In the genomic region with DNA sequence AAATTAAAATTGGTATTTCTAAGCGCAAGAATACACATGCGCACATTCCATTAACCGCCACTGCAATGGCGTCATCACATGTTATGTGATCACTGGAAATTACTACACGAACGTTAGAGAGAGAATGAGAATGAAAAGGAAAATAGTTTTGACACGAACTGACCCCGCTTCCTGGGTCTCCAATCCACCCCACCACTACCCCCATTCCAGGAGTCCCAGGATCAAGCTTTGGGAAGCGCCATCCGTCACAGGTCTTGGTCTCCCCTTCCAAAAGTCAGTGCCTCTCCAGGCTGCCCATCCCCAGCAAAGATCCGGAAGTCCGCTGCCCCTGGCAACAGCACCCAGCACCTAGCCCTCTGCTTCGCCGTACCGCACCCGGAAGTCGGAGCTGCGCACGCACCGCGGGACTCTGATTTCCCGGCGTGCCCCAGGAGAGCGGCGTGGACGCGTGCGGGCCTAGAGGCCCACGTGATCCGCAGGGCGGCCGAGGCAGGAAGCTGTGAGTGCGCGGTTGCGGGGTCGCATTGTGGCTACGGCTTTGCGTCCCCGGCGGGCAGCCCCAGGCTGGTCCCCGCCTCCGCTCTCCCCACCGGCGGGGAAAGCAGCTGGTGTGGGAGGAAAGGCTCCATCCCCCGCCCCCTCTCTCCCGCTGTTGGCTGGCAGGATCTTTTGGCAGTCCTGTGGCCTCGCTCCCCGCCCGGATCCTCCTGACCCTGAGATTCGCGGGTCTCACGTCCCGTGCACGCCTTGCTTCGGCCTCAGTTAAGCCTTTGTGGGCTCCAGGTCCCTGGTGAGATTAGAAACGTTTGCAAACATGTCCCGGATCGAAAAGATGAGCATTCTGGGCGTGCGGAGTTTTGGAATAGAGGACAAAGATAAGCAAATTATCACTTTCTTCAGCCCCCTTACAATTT, we compare ENCODE assay signal across 8 cellular contexts. TPM values are rescaled to one million over a fixed set of nuclear protein-coding genes. Genes with fewer than 3 reads are reported as not detected.
DNase-seq lines count a peak whose midpoint lies in the region; ATAC-seq and TF ChIP-seq lines count a peak whose summit lies in the region.

A gene (plus strand): TSS at position 467 of the 914 bp plus-strand sequence. CDS start 348 bp downstream, at position 815.

- H3K9me3 ChIP-seq in iPS-20b (ENCODE audit: insufficient read depth, low read depth, low read length), result no peaks in the 10 kb centered on the region
- H3K9me3 ChIP-seq in skeletal muscle tissue (ENCODE audit: control insufficient read depth in 3 of 3, low read length in 3 of 3), result no peaks in the 10 kb centered on the region

- H3K36me3 ChIP-seq in iPS-20b (ENCODE audit: insufficient read depth, low read depth, low read length), result peaks cover 24% of the 10 kb centered on the region
- peaks cover 0 to 16% (median 11%) of the 10 kb centered on the region in 3 donors for H3K36me3 ChIP-seq in skeletal muscle tissue (ENCODE audit: control insufficient read depth in 3 of 3, insufficient read depth in 3 of 3, low read length in 3 of 3)

- in situ Hi-C loops in ACHN (cut with HindIII; ENCODE audit: low pct_ligation_motif_present, low pct_unique_long_range_greater_than_20kb, low sequenced_read_pairs) (no loop called here), T47D (cut with HindIII; ENCODE audit: low pct_unique_long_range_greater_than_20kb, low sequenced_read_pairs) (no loop called here)

- DNase-seq in ACHN (peak; percentile 91), NCI-H2196 (lab: John Stamatoyannopoulos, UW; ENCODE audit: unreplicated experiment) (peak; percentile 94), T47D (ENCODE audit: low read depth in 1 of 2, low spot score in 1 of 2) (peak; percentile 87 to 94)

- H3K27me3 ChIP-seq in iPS-20b (ENCODE audit: insufficient read depth, low read length), result no peaks in the 10 kb centered on the region
- H3K27me3 ChIP-seq in skeletal muscle tissue (ENCODE audit: control insufficient read depth in 3 of 3, insufficient read depth in 3 of 3, low read length in 3 of 3), result no peaks in the 10 kb centered on the region

- H3K4me3 ChIP-seq in iPS-20b (ENCODE audit: low read length) (peak within 1 kb of the TSS; percentile 92), skeletal muscle tissue (ENCODE audit: low read length in 3 of 3) (peak within 1 kb of the TSS; percentile 86 to 94 (median 91))

- no peak for TF ChIP-seq CTCF in VCaP (conservative IDR thresholded peaks at IDR 0.05)

- ATAC-seq in GM18870 (IDR thresholded peaks at IDR 0.05; ENCODE audit: unreplicated experiment) (peak; percentile 86), HG03108 (IDR thresholded peaks at IDR 0.05; ENCODE audit: unreplicated experiment) (peak; percentile 95)

- H3K4me1 ChIP-seq in iPS-20b (ENCODE audit: insufficient read depth, low read length), result peaks cover 2% of the 10 kb centered on the region; the same call in 1 of the 2 replicates
- H3K4me1 ChIP-seq in skeletal muscle tissue (ENCODE audit: control insufficient read depth in 3 of 3, insufficient read depth in 3 of 3, low read length in 3 of 3), result peaks cover 7 to 10% (median 9%) of the 10 kb centered on the region in 3 donors

- H3K9ac ChIP-seq in iPS-20b (ENCODE audit: low read depth, low read length), result peak within 1 kb of the TSS; percentile 91
- H3K9ac ChIP-seq in skeletal muscle tissue (ENCODE audit: low read depth in 1 of 3, low read length in 3 of 3), result peak within 1 kb of the TSS; percentile 88 to 91 (median 89)

- peak within 1 kb of the TSS; percentile 94 for H3K27ac ChIP-seq in VCaP
- H3K27ac ChIP-seq in iPS-20b (ENCODE audit: low read length), result peak within 1 kb of the TSS; percentile 79
- peak within 1 kb of the TSS; percentile 69 for H3K27ac ChIP-seq in skeletal muscle tissue (ENCODE audit: low read depth, low read length)

RNA-seq across cellular contexts. Expression of the gene that starts here (rescaled TPM):
- 5.7 TPM for total RNA-seq in skeletal muscle tissue

Comparison
In these comparisons a context has a peak if more than half of its experiments do, and no peak if none do; other contexts are left out.
1. Peak in every context shown above with its lines: DNase-seq, ATAC-seq, H3K4me3 ChIP-seq and H3K27ac ChIP-seq.